Comparison of ENCODE assay signal across 16 cellular contexts in the genomic region with DNA sequence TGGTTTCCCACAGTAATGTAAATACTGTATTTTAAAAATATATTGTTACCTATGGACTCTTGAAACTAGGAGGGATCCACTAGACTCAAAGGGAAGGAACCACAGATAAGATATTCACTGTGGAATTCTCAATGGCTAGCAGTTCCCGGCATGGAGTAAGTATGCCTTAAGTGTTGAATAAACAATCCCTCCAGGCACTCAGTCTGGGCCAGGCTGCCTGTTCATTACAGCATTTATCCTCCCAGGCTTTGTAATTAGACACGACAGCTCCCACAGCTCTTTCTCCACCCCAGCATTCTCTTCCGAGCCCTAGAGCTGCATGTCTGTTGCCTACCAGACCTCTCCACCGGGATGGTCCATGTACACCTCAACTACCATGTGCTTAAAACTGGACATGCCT. TPM values are rescaled to one million over a fixed set of nuclear protein-coding genes. Genes with fewer than 3 reads are reported as not detected.
DNase-seq lines count a peak whose midpoint lies in the region; ATAC-seq lines count a peak whose summit lies in the region.
"Had no signal": no experiment of that assay in that cellular context is flagged by ENCODE, and none has a peak within 500 bp of the region (broad histone marks: within the 10 kb centered on the region; RNA-seq: fewer than 3 reads in every experiment).

No MANE protein-coding gene starts in this region.

- H3K27ac Mint-ChIP-seq in activated naive CD8-positive, alpha-beta T cell treated with anti-CD3 and anti-CD28 coated beads, Interleukin-2, amount 50 U/mL, for 24 hours = peak overlapping the region; percentile 3
- no peak overlapping the region for H3K27ac Mint-ChIP-seq in activated CD4-positive, alpha-beta memory T cell treated with anti-CD3 and anti-CD28 coated beads, Interleukin-2, amount 10 ng/mL, durations not matched to agents 7 days and 5 days
- H3K27ac Mint-ChIP-seq: IgD-negative memory B cell; stimulated activated memory B cell treated with anti-CD40 and anti-IgM and Interleukin-4, amounts not matched to agents 10 μg/mL and 1 μg/mL and 100 μg/mL, for 72 hours had no signal

- H3K4me3 Mint-ChIP-seq in activated naive CD8-positive, alpha-beta T cell treated with anti-CD3 and anti-CD28 coated beads, Interleukin-2, amount 50 U/mL, for 24 hours = no peak overlapping the region
- H3K4me3 Mint-ChIP-seq in activated CD4-positive, alpha-beta memory T cell treated with anti-CD3 and anti-CD28 coated beads, Interleukin-2, amount 10 ng/mL, durations not matched to agents 7 days and 5 days = no peak overlapping the region
- H3K4me3 Mint-ChIP-seq: IgD-negative memory B cell; stimulated activated memory B cell treated with anti-CD40 and anti-IgM and Interleukin-4, amounts not matched to agents 10 μg/mL and 1 μg/mL and 100 μg/mL, for 72 hours had no signal

- H4K20me1 ChIP-seq in Karpas-422 (ENCODE audit: insufficient read depth, low read depth, low read length) = no peaks in the 10 kb centered on the region

- H3K9ac ChIP-seq in Karpas-422 (ENCODE audit: low read length) = no peak overlapping the region

- POLR2A ChIA-PET in activated CD4-positive, alpha-beta memory T cell treated with anti-CD3 and anti-CD28 coated beads, Interleukin-2, amount 10 ng/mL, durations not matched to agents 7 days and 5 days (lab: Charles Lee) = no interaction called here

- no peaks in the 10 kb centered on the region for H3K36me3 ChIP-seq in Karpas-422 (ENCODE audit: insufficient read depth, low read length)
- H3K36me3 ChIP-seq: neutrophil had no signal

- H3K9me3 ChIP-seq in Karpas-422 (ENCODE audit: low read length) = no peaks in the 10 kb centered on the region
- H3K9me3 ChIP-seq: neutrophil had no signal

- H3K36me3 Mint-ChIP-seq in activated naive CD8-positive, alpha-beta T cell treated with anti-CD3 and anti-CD28 coated beads, Interleukin-2, amount 50 U/mL, for 24 hours (ENCODE audit: low read depth) = no peaks in the 10 kb centered on the region
- H3K36me3 Mint-ChIP-seq in activated CD4-positive, alpha-beta memory T cell treated with anti-CD3 and anti-CD28 coated beads, Interleukin-2, amount 10 ng/mL, durations not matched to agents 7 days and 5 days (ENCODE audit: low read depth) = no peaks in the 10 kb centered on the region
- H3K36me3 Mint-ChIP-seq: IgD-negative memory B cell had no signal

- H3K27ac ChIP-seq in Karpas-422 (ENCODE audit: low read length) = no peak overlapping the region
- H3K27ac ChIP-seq: C4-2B, neutrophil had no signal

- no peak overlapping the region for H2AFZ ChIP-seq in Karpas-422 (ENCODE audit: low read length)

- H3K4me1 Mint-ChIP-seq in activated naive CD8-positive, alpha-beta T cell treated with anti-CD3 and anti-CD28 coated beads, Interleukin-2, amount 50 U/mL, for 24 hours = no peaks in the 10 kb centered on the region
- no peaks in the 10 kb centered on the region for H3K4me1 Mint-ChIP-seq in activated CD4-positive, alpha-beta memory T cell treated with anti-CD3 and anti-CD28 coated beads, Interleukin-2, amount 10 ng/mL, durations not matched to agents 7 days and 5 days

- peaks cover 11% of the 10 kb centered on the region for H3K4me1 ChIP-seq in Karpas-422 (ENCODE audit: low read length)

- no peaks in the 10 kb centered on the region for H3K79me2 ChIP-seq in Karpas-422 (ENCODE audit: low read length)

- no peak overlapping the region for H3K4me3 ChIP-seq in Karpas-422 (ENCODE audit: low read length)

- H3K4me2 ChIP-seq in Karpas-422 (ENCODE audit: low read depth, low read length, poor library complexity, severe bottlenecking) = no peak overlapping the region

- H3K27me3 Mint-ChIP-seq in activated naive CD8-positive, alpha-beta T cell treated with anti-CD3 and anti-CD28 coated beads, Interleukin-2, amount 50 U/mL, for 24 hours = peaks cover 26% of the 10 kb centered on the region
- H3K27me3 Mint-ChIP-seq in activated CD4-positive, alpha-beta memory T cell treated with anti-CD3 and anti-CD28 coated beads, Interleukin-2, amount 10 ng/mL, durations not matched to agents 7 days and 5 days = peaks cover 14% of the 10 kb centered on the region

- DNase-seq in NCI-H1436 (lab: John Stamatoyannopoulos, UW) (peak; percentile 38), NCI-H1436 treated with DMSO at 0.1 percent for 48 hours (lab: John Stamatoyannopoulos, UW) (no peak), NCI-H2107 treated with DMSO at 0.1 percent for 48 hours (lab: John Stamatoyannopoulos, UW; ENCODE audit: unreplicated experiment) (peak; percentile 87), retina (peak; percentile 82), cerebellar nuclear complex (lab: John Stamatoyannopoulos, UW) (no peak), Karpas-422 (no peak)
- no peak for DNase-seq in activated naive CD8-positive, alpha-beta T cell treated with anti-CD3 and anti-CD28 coated beads, Interleukin-2, amount 50 U/mL, for 24 hours
- no peak for DNase-seq in activated CD4-positive, alpha-beta memory T cell treated with anti-CD3 and anti-CD28 coated beads, Interleukin-2, amount 10 ng/mL, durations not matched to agents 7 days and 5 days
- DNase-seq: 8988T, activated gamma-delta T cell treated with Interleukin-2 at 50 U/mL for 16 hours, GDM1, PC-3 had no signal

- CTCF ChIA-PET in activated CD4-positive, alpha-beta memory T cell treated with anti-CD3 and anti-CD28 coated beads, Interleukin-2, amount 10 ng/mL, durations not matched to agents 7 days and 5 days (lab: Charles Lee) = no interaction called here

- peaks cover 5% of the 10 kb centered on the region for H3K9me3 Mint-ChIP-seq in activated naive CD8-positive, alpha-beta T cell treated with anti-CD3 and anti-CD28 coated beads, Interleukin-2, amount 50 U/mL, for 24 hours
- peaks cover 1% of the 10 kb centered on the region for H3K9me3 Mint-ChIP-seq in activated CD4-positive, alpha-beta memory T cell treated with anti-CD3 and anti-CD28 coated beads, Interleukin-2, amount 10 ng/mL, durations not matched to agents 7 days and 5 days
- H3K9me3 Mint-ChIP-seq: IgD-negative memory B cell had no signal

- ATAC-seq in activated naive CD8-positive, alpha-beta T cell treated with anti-CD3 and anti-CD28 coated beads, Interleukin-2, amount 50 U/mL, for 24 hours = no peak
- ATAC-seq: PC-3; stimulated activated memory B cell treated with anti-CD40 and anti-IgM and Interleukin-4, amounts not matched to agents 10 μg/mL and 1 μg/mL and 100 μg/mL, for 72 hours had no signal

- 0 out of 2 replicates have a peak, but pooled peaks cover 3% of the 10 kb centered on the region for H3K27me3 ChIP-seq in Karpas-422 (ENCODE audit: low read length)

- no peaks in the 10 kb centered on the region for H3K9me2 ChIP-seq in Karpas-422 (replicated peaks; ENCODE audit: insufficient read depth, low read length)

RNA-seq across cellular contexts. Expression of a gene that starts 22.4 kb away (rescaled TPM):
- total RNA-seq in activated CD4-positive, alpha-beta memory T cell treated with anti-CD3 and anti-CD28 coated beads, Interleukin-2, amount 10 ng/mL, durations not matched to agents 7 days and 5 days = 1 to 10 TPM; 1.1 to 1.2 TPM
- total RNA-seq in Karpas-422 (2014; rRNA removed; shearing (Covaris generic); ENCODE audit: low replicate concordance) = 0.07 and 0.11 TPM in 2 replicates
- total RNA-seq: PC-3 had no signal

Comparison
In these comparisons a context has a peak if more than half of its experiments do, and no peak if none do; other contexts are left out.
1. DNase-seq: peak in NCI-H1436 (single experiment), NCI-H2107 treated with DMSO at 0.1 percent for 48 hours (single experiment) and retina (single experiment); none in NCI-H1436 treated with DMSO at 0.1 percent for 48 hours (single experiment), activated naive CD8-positive, alpha-beta T cell treated with anti-CD3 and anti-CD28 coated beads, Interleukin-2, amount 50 U/mL, for 24 hours (single experiment), cerebellar nuclear complex (0 of 2), activated CD4-positive, alpha-beta memory T cell treated with anti-CD3 and anti-CD28 coated beads, Interleukin-2, amount 10 ng/mL, durations not matched to agents 7 days and 5 days (single experiment) and Karpas-422 (single experiment).